In genomic region chr2:218399391-218400166, GRCh38 we compare ENCODE assay signal across 8 cellular contexts. TPM values are rescaled to one million over a fixed set of nuclear protein-coding genes. Genes with fewer than 3 reads are reported as not detected.
DNase-seq lines count a peak whose midpoint lies in the region; ATAC-seq and TF ChIP-seq lines count a peak whose summit lies in the region.

TSS of gene CTDSP1 (plus strand) at chr2:218399868. CDS start at chr2:218400091, 223 bp downstream.

- H3K27me3 Mint-ChIP-seq in nephron progenitor cell (ENCODE audit: low read depth, poor library complexity) = peaks cover 30% of the 10 kb centered on the region
- no peaks in the 10 kb centered on the region for H3K27me3 Mint-ChIP-seq in stimulated activated naive CD8-positive, alpha-beta T cell treated with anti-CD3 and anti-CD28 coated beads, Interleukin-15, amount 100 ng/mL, for 72 hours

- H3K4me1 ChIP-seq in Loucy (ENCODE audit: insufficient read depth, low read length, poor library complexity, severe bottlenecking) = peaks cover 42% of the 10 kb centered on the region

- no peaks in the 10 kb centered on the region for H3K9me3 ChIP-seq in Loucy (ENCODE audit: insufficient read depth, low read depth, low read length)

- H3K4me2 ChIP-seq in Loucy (ENCODE audit: low read depth, low read length, poor library complexity, severe bottlenecking) = peak within 1 kb of the TSS; percentile 85

- H4K20me1 ChIP-seq in Loucy (ENCODE audit: insufficient read depth, low read length, poor library complexity, severe bottlenecking) = peaks cover 26% of the 10 kb centered on the region

- peak within 1 kb of the TSS; percentile 74 for H3K27ac Mint-ChIP-seq in nephron progenitor cell
- H3K27ac Mint-ChIP-seq in stimulated activated naive CD8-positive, alpha-beta T cell treated with anti-CD3 and anti-CD28 coated beads, Interleukin-15, amount 100 ng/mL, for 72 hours = peak within 1 kb of the TSS; percentile 95 to 98

- H3K9ac ChIP-seq in Loucy (ENCODE audit: low read depth, low read length, poor library complexity, severe bottlenecking) = peak within 1 kb of the TSS; percentile 95

- peak within 1 kb of the TSS; percentile 94 for H3K4me3 Mint-ChIP-seq in nephron progenitor cell
- H3K4me3 Mint-ChIP-seq in stimulated activated naive CD8-positive, alpha-beta T cell treated with anti-CD3 and anti-CD28 coated beads, Interleukin-15, amount 100 ng/mL, for 72 hours = peak within 1 kb of the TSS; percentile 95 to 99

- 0 out of 2 replicates have a peak, but pooled peaks cover 2% of the 10 kb centered on the region for H3F3A ChIP-seq in Loucy (ENCODE audit: low read depth)

- no peaks in the 10 kb centered on the region for H3K9me3 Mint-ChIP-seq in nephron progenitor cell
- no peaks in the 10 kb centered on the region for H3K9me3 Mint-ChIP-seq in stimulated activated naive CD8-positive, alpha-beta T cell treated with anti-CD3 and anti-CD28 coated beads, Interleukin-15, amount 100 ng/mL, for 72 hours

- no peaks in the 10 kb centered on the region for H3K27me3 ChIP-seq in Loucy (ENCODE audit: insufficient read depth, low read length, poor library complexity, severe bottlenecking)

- no peaks in the 10 kb centered on the region for H3K9me2 ChIP-seq in Loucy (replicated peaks; ENCODE audit: low read depth, low read length)

- peak within 1 kb of the TSS; percentile 84 for H3K4me3 ChIP-seq in Loucy (ENCODE audit: low read length, poor library complexity, severe bottlenecking)
- peak within 1 kb of the TSS; percentile 77 for H3K4me3 ChIP-seq in fibroblast of the aortic adventitia (ENCODE audit: low read depth, low read length)

- peaks cover 65% of the 10 kb centered on the region for H3K79me2 ChIP-seq in Loucy (ENCODE audit: insufficient read depth, low read length)

- peak; percentile 97 for DNase-seq in EH (ENCODE audit: low read depth)
- peak; percentile 89 for DNase-seq in H4 (ENCODE audit: low spot score)
- DNase-seq in SHP77 treated with DMSO at 0.1 percent for 48 hours (lab: John Stamatoyannopoulos, UW) = peak; percentile 66
- peak; percentile 97 for DNase-seq in activated effector memory CD4-positive, alpha-beta T cell treated with anti-CD3 and anti-CD28 coated beads, Interleukin-2, amount 50 U/mL, for 16 hours
- peak; percentile 97 for DNase-seq in fibroblast of the aortic adventitia (ENCODE audit: low read depth)
- peak; percentile 94 for DNase-seq in nephron progenitor cell
- peak; percentile 92 to 94 for DNase-seq in stimulated activated naive CD8-positive, alpha-beta T cell treated with anti-CD3 and anti-CD28 coated beads, Interleukin-15, amount 100 ng/mL, for 72 hours

- peaks cover 22% of the 10 kb centered on the region; the same call in 1 of the 2 replicates for H3K36me3 ChIP-seq in Loucy (ENCODE audit: insufficient read depth, low read length)

- TF ChIP-seq CTCF in Loucy (conservative IDR thresholded peaks at IDR 0.05; ENCODE audit: low read length) = no peak
- TF ChIP-seq CTCF in fibroblast of the aortic adventitia (IDR thresholded peaks at IDR 0.05; ENCODE audit: insufficient read depth, low read length) = no peak
- TF ChIP-seq CTCF in nephron progenitor cell (IDR thresholded peaks at IDR 0.05) = no peak

- peaks cover 15% of the 10 kb centered on the region for H3K36me3 Mint-ChIP-seq in nephron progenitor cell (ENCODE audit: low read depth)

- peaks cover 33% of the 10 kb centered on the region for H3K4me1 Mint-ChIP-seq in nephron progenitor cell
- peaks cover 72% of the 10 kb centered on the region for H3K4me1 Mint-ChIP-seq in stimulated activated naive CD8-positive, alpha-beta T cell treated with anti-CD3 and anti-CD28 coated beads, Interleukin-15, amount 100 ng/mL, for 72 hours

- peak; percentile 55 for ATAC-seq in stimulated activated naive CD8-positive, alpha-beta T cell treated with anti-CD3 and anti-CD28 coated beads, Interleukin-15, amount 100 ng/mL, for 72 hours

- H2AFZ ChIP-seq in Loucy (ENCODE audit: low read length) = peak within 1 kb of the TSS; percentile 32

RNA-seq across cellular contexts. Expression of gene CTDSP1, which starts in this region (rescaled TPM):
- 19.7 and 34.1 TPM in 2 replicates for total RNA-seq in H4 (2014; rRNA removed; shearing (Covaris generic))
- 53.6 and 70.4 TPM in 2 replicates for total RNA-seq in fibroblast of the aortic adventitia (ENCODE audit: low replicate concordance)

Comparison
In these comparisons a context has a peak if more than half of its experiments do, and no peak if none do; other contexts are left out.
1. Peak in every context shown above with its lines: DNase-seq, ATAC-seq and H3K4me3 ChIP-seq.